ENCODE assay signal across 20 cellular contexts in genomic region chr17:10196384-10196783, GRCh38. TPM values are rescaled to one million over a fixed set of nuclear protein-coding genes. Genes with fewer than 3 reads are reported as not detected.
DNase-seq lines count a peak whose midpoint lies in the region; ATAC-seq and TF ChIP-seq lines count a peak whose summit lies in the region.
"Had no signal": no experiment of that assay in that cellular context is flagged by ENCODE, and none has a peak within 500 bp of the region (broad histone marks: within the 10 kb centered on the region; RNA-seq: fewer than 3 reads in every experiment).

No MANE protein-coding gene starts in this region.

- H3K4me3 Mint-ChIP-seq in endothelial cell (ENCODE audit: unreplicated experiment) (peak overlapping the region; percentile 44), nephron (peak overlapping the region; percentile 60 to 78 (median 75))
- H3K4me3 Mint-ChIP-seq: CD4-positive, CD25-positive, alpha-beta regulatory T cell had no signal

- CTCF ChIA-PET in mammary epithelial cell (lab: Charles Lee; ENCODE audit: low non-redundant PET) = no interaction called here

- BruUV-seq in mammary epithelial cell (replicated peaks; lab: Mats Ljungman, UMichigan) = no TSS peak

- H3K9ac ChIP-seq in mammary epithelial cell (ENCODE audit: insufficient read depth, low read length) = no peak overlapping the region

- H3K9me3 Mint-ChIP-seq in endothelial cell (ENCODE audit: unreplicated experiment) = no peaks in the 10 kb centered on the region
- H3K9me3 Mint-ChIP-seq in nephron = peaks cover 36% of the 10 kb centered on the region

- no peak for ATAC-seq in upper lobe of left lung (ENCODE audit: low FRiP score in 2 of 2)
- ATAC-seq: stimulated activated effector memory CD8-positive, alpha-beta T cell treated with anti-CD3 and anti-CD28 coated beads, Interleukin-12 subunit alpha, Interleukin-12 subunit beta, amount 100 ng/mL, for 72 hours had no signal

- H4K20me1 ChIP-seq in mammary epithelial cell (ENCODE audit: insufficient read depth, low read length) = no peaks in the 10 kb centered on the region

- WGBS in mammary epithelial cell (ENCODE audit: low coverage, missing lambda C conversion rate) = 90% methylated on average over 6 of the region's 7 CpGs
- WGBS in suprapubic skin = 59% methylated on average over 7 of the region's 7 CpGs
- WGBS in upper lobe of left lung, 2 donors = 75 to 85% methylated on average over 6 to 7 of the region's 7 CpGs

- H3K9me3 ChIP-seq in breast epithelium (peaks cover 15 to 21% of the 10 kb centered on the region in 2 donors), mammary epithelial cell (replicated peaks; ENCODE audit: insufficient read depth, low read length) (peaks cover 13% of the 10 kb centered on the region), suprapubic skin (peaks cover 5% of the 10 kb centered on the region), upper lobe of left lung (peaks cover 6 to 18% (median 15%) of the 10 kb centered on the region in 4 donors)
- H3K9me3 ChIP-seq: SJSA1 had no signal

- no peak overlapping the region for H2AFZ ChIP-seq in mammary epithelial cell (ENCODE audit: low read depth, low read length)

- intact Hi-C loops in breast epithelium (cut with DNase I; ENCODE audit: low total_unique reads) = no loop called here
- intact Hi-C loops in mammary epithelial cell (cut with micrococcal nuclease) = no loop called here

- H3K4me1 Mint-ChIP-seq in endothelial cell (ENCODE audit: unreplicated experiment) (peaks cover 2% of the 10 kb centered on the region), nephron (peaks cover 11% of the 10 kb centered on the region)

- no peak for TF ChIP-seq POLR2A in breast epithelium (IDR thresholded peaks at IDR 0.05)
- TF ChIP-seq POLR2A in suprapubic skin (IDR thresholded peaks at IDR 0.05) = no peak
- TF ChIP-seq POLR2A in upper lobe of left lung (IDR thresholded peaks at IDR 0.05) = no peak

- TF ChIP-seq EP300 in suprapubic skin (IDR thresholded peaks at IDR 0.05) (no peak), upper lobe of left lung (IDR thresholded peaks at IDR 0.05) (no peak)

- in situ Hi-C loops in mammary epithelial cell (cut with MboI; ENCODE audit: low sequenced_read_pairs in 2 of 2) = no loop called here

- no peaks in the 10 kb centered on the region for H3K36me3 ChIP-seq in breast epithelium
- H3K36me3 ChIP-seq in mammary epithelial cell (ENCODE audit: insufficient read depth, low read length) = no peaks in the 10 kb centered on the region
- H3K36me3 ChIP-seq in suprapubic skin = no peaks in the 10 kb centered on the region
- H3K36me3 ChIP-seq in upper lobe of left lung = no peaks in the 10 kb centered on the region
- H3K36me3 ChIP-seq: SJSA1 had no signal

- H3K4me2 ChIP-seq in mammary epithelial cell (ENCODE audit: insufficient read depth, low read depth, low read length) = no peak overlapping the region

- H3K27ac Mint-ChIP-seq in endothelial cell (ENCODE audit: unreplicated experiment) (no peak overlapping the region), nephron (no peak overlapping the region)
- H3K27ac Mint-ChIP-seq: CD4-positive, CD25-positive, alpha-beta regulatory T cell; H9; stimulated activated effector memory CD8-positive, alpha-beta T cell treated with anti-CD3 and anti-CD28 coated beads, Interleukin-12 subunit alpha, Interleukin-12 subunit beta, amount 100 ng/mL, for 72 hours had no signal

- H3K4me1 ChIP-seq in breast epithelium (peaks cover 0 to 4% of the 10 kb centered on the region in 2 donors), mammary epithelial cell (ENCODE audit: insufficient read depth, low read length) (no peaks in the 10 kb centered on the region), suprapubic skin (peaks cover 37% of the 10 kb centered on the region), upper lobe of left lung (peaks cover 2 to 25% (median 8%) of the 10 kb centered on the region in 4 donors)

- H3K36me3 Mint-ChIP-seq in endothelial cell (ENCODE audit: low read depth, unreplicated experiment) = peaks cover 19% of the 10 kb centered on the region
- H3K36me3 Mint-ChIP-seq in nephron (ENCODE audit: low read depth) = peaks cover 7% of the 10 kb centered on the region
- H3K36me3 Mint-ChIP-seq: stimulated activated effector memory CD8-positive, alpha-beta T cell treated with anti-CD3 and anti-CD28 coated beads, Interleukin-12 subunit alpha, Interleukin-12 subunit beta, amount 100 ng/mL, for 72 hours had no signal

- H3K4me3 ChIP-seq in breast epithelium (peak overlapping the region; percentile 70 to 85 (median 81)), mammary epithelial cell (replicated peaks in 1 of 3; ENCODE audit: insufficient read depth in 1 of 3, low read depth in 2 of 3, low read length in 3 of 3) (no peak overlapping the region), suprapubic skin (peak overlapping the region; percentile 86), upper lobe of left lung (peak overlapping the region in 2 of 4 donors; percentile 51 to 66)
- H3K4me3 ChIP-seq: SJSA1 had no signal

- no peak for DNase-seq in breast epithelium (ENCODE audit: low spot score in 2 of 2)
- DNase-seq in mammary epithelial cell = no peak
- DNase-seq in endothelial cell (ENCODE audit: low spot score) = no peak
- DNase-seq in suprapubic skin (ENCODE audit: low spot score in 2 of 2) = peak in 1 of 2 donors; percentile 66
- no peak for DNase-seq in cerebellar nuclear complex (lab: John Stamatoyannopoulos, UW)
- DNase-seq in activated CD4-positive, alpha-beta T cell treated with anti-CD3 and anti-CD28 coated beads, Interleukin-2, amount 50 U/mL, for 1 hour = no peak
- no peak for DNase-seq in upper lobe of left lung
- DNase-seq: 8988T; activated CD4-positive, alpha-beta T cell treated with anti-CD3 and anti-CD28 coated beads for 1 hour; CD4-positive, CD25-positive, alpha-beta regulatory T cell; DMS79; H9; islet precursor cell; midbrain; NCI-H2029 treated with DMSO at 0.1 percent for 48 hours; NCI-H526 treated with DMSO at 0.1 percent for 48 hours had no signal

- H3K27ac ChIP-seq in breast epithelium (peak overlapping the region in 1 of 2 donors; percentile 77), mammary epithelial cell (ENCODE audit: insufficient read depth, low read depth, low read length) (no peak overlapping the region), suprapubic skin (no peak overlapping the region), upper lobe of left lung (no peak overlapping the region)
- H3K27ac ChIP-seq: epithelial cell of prostate, SJSA1 had no signal

- dilution Hi-C loops in mammary epithelial cell (cut with HindIII; ENCODE audit: low sequenced_read_pairs) = no loop called here

- H3K27me3 Mint-ChIP-seq in endothelial cell (ENCODE audit: unreplicated experiment) (peaks cover 13% of the 10 kb centered on the region), nephron (ENCODE audit: low read depth) (peaks cover 50% of the 10 kb centered on the region)

- H3K27me3 ChIP-seq in breast epithelium = no peaks in the 10 kb centered on the region
- H3K27me3 ChIP-seq in mammary epithelial cell (ENCODE audit: insufficient read depth, low read length) = peaks cover 16% of the 10 kb centered on the region
- H3K27me3 ChIP-seq in suprapubic skin = peaks cover 19% of the 10 kb centered on the region
- H3K27me3 ChIP-seq in upper lobe of left lung = peaks cover 0 to 21% (median 9%) of the 10 kb centered on the region in 4 donors
- H3K27me3 ChIP-seq: SJSA1 had no signal

- no peaks in the 10 kb centered on the region for H3K79me2 ChIP-seq in mammary epithelial cell (ENCODE audit: insufficient read depth, low read length)

- TF ChIP-seq CTCF in breast epithelium (IDR thresholded peaks at IDR 0.05) (no peak), mammary epithelial cell (conservative IDR thresholded peaks at IDR 0.05 in 1 of 2, IDR thresholded peaks at IDR 0.05 in 1 of 2; ENCODE audit: extremely low read depth in 1 of 2, insufficient read depth in 1 of 2, low read depth in 1 of 2, low read length in 2 of 2) (no peak), endothelial cell (IDR thresholded peaks at IDR 0.05; ENCODE audit: unreplicated experiment) (no peak), nephron (IDR thresholded peaks at IDR 0.05; ENCODE audit: unreplicated experiment in 3 of 3) (no peak), suprapubic skin (IDR thresholded peaks at IDR 0.05) (no peak), upper lobe of left lung (IDR thresholded peaks at IDR 0.05) (no peak)

RNA-seq across cellular contexts. Expression of gene GAS7, which starts 2.0 kb away (rescaled TPM):
- total RNA-seq in breast epithelium (10 to 100 TPM; 21.8 to 62.2 (median 33.4) TPM), mammary epithelial cell (under 1 TPM in 1 of 2 donors, not detected in 1; 0.50 TPM), endothelial cell (ENCODE audit: unreplicated experiment) (7.0 TPM), suprapubic skin (100 to 1,000 TPM in 1 of 4 donors, 10 to 100 TPM in 3; 45.7 to 106 (median 74.2) TPM), upper lobe of left lung (10 to 100 TPM; 19.9 to 87.1 (median 41.5) TPM)
- polyA plus RNA-seq in mammary epithelial cell = 0.16 TPM
- polyA minus RNA-seq in mammary epithelial cell = not detected

Comparison
In these comparisons a context has a peak if more than half of its experiments do, and no peak if none do; other contexts are left out.
1. H3K4me3 ChIP-seq: peak in breast epithelium (3 of 3) and suprapubic skin (single experiment); none in mammary epithelial cell (0 of 3).